19 cellular contexts compared by ENCODE assay signal in genomic region chr19:44430956-44431355, GRCh38.
"Had no signal": no experiment of that assay in that cellular context is flagged by ENCODE, and none has a peak within 500 bp of the region (broad histone marks: within the 10 kb centered on the region; RNA-seq: fewer than 3 reads in every experiment).

No MANE protein-coding gene starts in this region.

- H3K4me3 ChIP-seq: esophagus squamous epithelium, gastroesophageal sphincter, ovary, prostate gland, upper lobe of left lung had no signal

- H3K36me3 ChIP-seq: neutrophil, ovary had no signal

- H3K27me3 ChIP-seq: esophagus squamous epithelium, gastroesophageal sphincter, neutrophil, ovary, upper lobe of left lung had no signal

- H3K9me3 ChIP-seq: prostate gland had no signal

- DNase-seq: activated CD4-positive, alpha-beta T cell treated with anti-CD3 and anti-CD28 coated beads for 1 hour; activated CD4-positive, alpha-beta T cell treated with anti-CD3 and anti-CD28 coated beads, Interleukin-2, amount 50 U/mL, for 1 hour; activated gamma-delta T cell treated with Interleukin-2 at 50 U/mL for 16 hours; activated T-cell treated with anti-CD3 and anti-CD28 coated beads, Interleukin-2, amount 50 U/mL, for 1 hour; aorta; central memory CD4-positive, alpha-beta T cell; effector memory CD8-positive, alpha-beta T cell; esophagus squamous epithelium; head of caudate nucleus; hypothalamus; left cardiac atrium; mesenchymal stem cell; ovary; stimulated activated CD4-positive, alpha-beta T cell treated with anti-CD3 and anti-CD28 coated beads, Interleukin-4, amount 100 ng/mL, for 24 hours; stimulated activated naive CD4-positive, alpha-beta T cell treated with Interleukin-2 at 50 U/mL for 16 hours; upper lobe of left lung had no signal

- H3K27ac ChIP-seq: esophagus squamous epithelium, gastroesophageal sphincter, neutrophil, ovary, prostate gland, upper lobe of left lung had no signal

- H3K4me1 ChIP-seq: esophagus squamous epithelium, gastroesophageal sphincter, prostate gland, upper lobe of left lung had no signal
